Comparison of ENCODE assay signal across 30 cellular contexts in the genomic region with DNA sequence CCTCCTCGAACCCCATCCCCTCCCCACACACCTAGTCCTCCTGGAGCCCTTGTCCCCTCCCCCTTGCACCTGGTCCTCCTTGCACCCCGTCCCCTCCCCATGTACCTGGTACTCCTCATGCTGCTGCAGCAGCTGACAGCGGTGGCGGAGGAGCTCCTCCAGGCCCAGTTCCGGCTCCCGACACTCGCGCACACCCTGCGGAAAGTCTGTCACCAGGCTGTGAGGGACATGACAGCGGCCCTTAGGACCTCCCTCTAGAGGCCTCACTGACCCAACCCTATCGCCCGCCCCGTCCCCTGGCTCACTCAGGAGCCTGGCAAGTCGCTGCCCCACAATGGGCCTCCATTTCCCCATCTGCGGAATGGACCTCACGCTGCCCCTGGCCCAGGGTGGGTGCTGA. TPM values are rescaled to one million over a fixed set of nuclear protein-coding genes. Genes with fewer than 3 reads are reported as not detected.
"Had no signal": no experiment of that assay in that cellular context is flagged by ENCODE, and none has a peak within 500 bp of the region (broad histone marks: within the 10 kb centered on the region; RNA-seq: fewer than 3 reads in every experiment).

No MANE protein-coding gene starts in this region.

- H3K4me3 ChIP-seq: ascending aorta, breast epithelium, cardiac muscle cell, coronary artery, dorsolateral prefrontal cortex, esophagus muscularis mucosa, gastroesophageal sphincter had no signal

- DNase-seq: activated CD4-positive, alpha-beta memory T cell treated with anti-CD3 and anti-CD28 coated beads, Interleukin-2, amount 10 ng/mL, durations not matched to agents 7 days and 5 days; activated CD4-positive, alpha-beta T cell treated with anti-CD3 and anti-CD28 coated beads for 36 hours; activated CD4-positive, alpha-beta T cell treated with anti-CD3 and anti-CD28 coated beads, Interleukin-2, amount 10 ng/mL, durations not matched to agents 24 days and 14 days; activated CD4-positive, alpha-beta T cell treated with anti-CD3 and anti-CD28 coated beads, Interleukin-2, amount 50 U/mL, for 4 hours; activated CD4-positive, CD25-positive, alpha-beta regulatory T cell; activated CD4-positive, CD25-positive, alpha-beta regulatory T cell treated with anti-CD3 and anti-CD28 coated beads, Interleukin-2, amount 50 U/mL, for 72 hours; activated CD8-positive, alpha-beta memory T cell treated with anti-CD3 and anti-CD28 coated beads, Interleukin-2, amount 50 U/mL, for 48 hours; activated gamma-delta T cell; activated naive CD4-positive, alpha-beta T cell; activated naive CD4-positive, alpha-beta T cell treated with anti-CD3 and anti-CD28 coated beads, Interleukin-2, amount 10 ng/mL, durations not matched to agents 7 days and 5 days; activated naive CD8-positive, alpha-beta T cell treated with anti-CD3 and anti-CD28 coated beads, Interleukin-2, amount 10 ng/mL, durations not matched to agents 7 days and 5 days; activated T-cell treated with anti-CD3 and anti-CD28 coated beads for 4 hours; activated T-cell treated with anti-CD3 and anti-CD28 coated beads, Interleukin-2, amount 50 U/mL, for 24 hours; activated T-cell treated with anti-CD3 and anti-CD28 coated beads, Interleukin-2, amount 50 U/mL, for 72 hours; central memory CD4-positive, alpha-beta T cell; cerebellar nuclear complex; dorsolateral prefrontal cortex; effector memory CD4-positive, alpha-beta T cell; endodermal cell; foreskin melanocyte; T-helper 2 cell had no signal

- H3K4me3 Mint-ChIP-seq: activated CD4-positive, alpha-beta memory T cell treated with anti-CD3 and anti-CD28 coated beads, Interleukin-2, amount 10 ng/mL, durations not matched to agents 7 days and 5 days; activated CD4-positive, alpha-beta T cell treated with anti-CD3 and anti-CD28 coated beads for 36 hours; activated CD4-positive, alpha-beta T cell treated with anti-CD3 and anti-CD28 coated beads, Interleukin-2, amount 10 ng/mL, durations not matched to agents 24 days and 14 days; activated naive CD4-positive, alpha-beta T cell treated with anti-CD3 and anti-CD28 coated beads, Interleukin-2, amount 10 ng/mL, durations not matched to agents 7 days and 5 days; activated naive CD8-positive, alpha-beta T cell treated with anti-CD3 and anti-CD28 coated beads, Interleukin-2, amount 10 ng/mL, durations not matched to agents 7 days and 5 days; activated T-cell treated with anti-CD3 and anti-CD28 coated beads, Interleukin-2, amount 50 U/mL, for 24 hours; activated T-cell treated with anti-CD3 and anti-CD28 coated beads, Interleukin-2, amount 50 U/mL, for 72 hours; brain; dendritic cell treated with granulocyte-macrophage colony-stimulating factor and Interleukin-4, amounts not matched to agents 40 ng/mL and 50 ng/mL, for 4 days; endodermal cell had no signal

- H3K27ac Mint-ChIP-seq: activated CD4-positive, alpha-beta memory T cell treated with anti-CD3 and anti-CD28 coated beads, Interleukin-2, amount 10 ng/mL, durations not matched to agents 7 days and 5 days; activated CD4-positive, alpha-beta T cell treated with anti-CD3 and anti-CD28 coated beads for 36 hours; activated CD4-positive, alpha-beta T cell treated with anti-CD3 and anti-CD28 coated beads, Interleukin-2, amount 10 ng/mL, durations not matched to agents 24 days and 14 days; activated naive CD4-positive, alpha-beta T cell treated with anti-CD3 and anti-CD28 coated beads, Interleukin-2, amount 10 ng/mL, durations not matched to agents 7 days and 5 days; activated naive CD4-positive, alpha-beta T cell treated with anti-CD3 and anti-CD28 coated beads, Interleukin-2, amount 50 U/mL, for 72 hours; activated naive CD8-positive, alpha-beta T cell treated with anti-CD3 and anti-CD28 coated beads, Interleukin-2, amount 10 ng/mL, durations not matched to agents 7 days and 5 days; activated T-cell treated with anti-CD3 and anti-CD28 coated beads, Interleukin-2, amount 50 U/mL, for 24 hours; activated T-cell treated with anti-CD3 and anti-CD28 coated beads, Interleukin-2, amount 50 U/mL, for 72 hours; brain; dendritic cell treated with granulocyte-macrophage colony-stimulating factor and Interleukin-4, amounts not matched to agents 40 ng/mL and 50 ng/mL, for 4 days; endodermal cell had no signal

- H3K27me3 Mint-ChIP-seq: activated CD4-positive, alpha-beta memory T cell treated with anti-CD3 and anti-CD28 coated beads, Interleukin-2, amount 10 ng/mL, durations not matched to agents 7 days and 5 days; activated CD4-positive, alpha-beta T cell treated with anti-CD3 and anti-CD28 coated beads for 36 hours; activated CD4-positive, alpha-beta T cell treated with anti-CD3 and anti-CD28 coated beads, Interleukin-2, amount 10 ng/mL, durations not matched to agents 24 days and 14 days; activated naive CD4-positive, alpha-beta T cell treated with anti-CD3 and anti-CD28 coated beads, Interleukin-2, amount 10 ng/mL, durations not matched to agents 7 days and 5 days; activated naive CD8-positive, alpha-beta T cell treated with anti-CD3 and anti-CD28 coated beads, Interleukin-2, amount 10 ng/mL, durations not matched to agents 7 days and 5 days; activated T-cell treated with anti-CD3 and anti-CD28 coated beads, Interleukin-2, amount 50 U/mL, for 24 hours; brain; dendritic cell treated with granulocyte-macrophage colony-stimulating factor and Interleukin-4, amounts not matched to agents 40 ng/mL and 50 ng/mL, for 4 days had no signal

- H3K27ac ChIP-seq: ascending aorta, breast epithelium, cardiac muscle cell, coronary artery, dorsolateral prefrontal cortex, esophagus muscularis mucosa, gastroesophageal sphincter had no signal

- H3K4me1 ChIP-seq: ascending aorta, gastroesophageal sphincter had no signal

- H3K9me3 ChIP-seq: ascending aorta, breast epithelium, esophagus muscularis mucosa, gastroesophageal sphincter had no signal

- H3K27me3 ChIP-seq: ascending aorta, breast epithelium, cardiac muscle cell, dorsolateral prefrontal cortex, esophagus muscularis mucosa, gastroesophageal sphincter had no signal

- ATAC-seq: activated CD4-positive, alpha-beta T cell treated with anti-CD3 and anti-CD28 coated beads for 36 hours; activated naive CD4-positive, alpha-beta T cell treated with anti-CD3 and anti-CD28 coated beads, Interleukin-2, amount 50 U/mL, for 72 hours; activated T-cell treated with anti-CD3 and anti-CD28 coated beads, Interleukin-2, amount 50 U/mL, for 72 hours; gastroesophageal sphincter had no signal

- H3K36me3 ChIP-seq: breast epithelium, cardiac muscle cell had no signal

RNA-seq across cellular contexts. Expression of a gene that starts 36.6 kb away (rescaled TPM):
- total RNA-seq: ascending aorta had no signal

RNA-seq across cellular contexts. Expression of a gene that starts 55.9 kb away (rescaled TPM):
- total RNA-seq: activated CD4-positive, alpha-beta memory T cell treated with anti-CD3 and anti-CD28 coated beads, Interleukin-2, amount 10 ng/mL, durations not matched to agents 7 days and 5 days; activated CD4-positive, alpha-beta T cell treated with anti-CD3 and anti-CD28 coated beads for 36 hours; activated CD4-positive, alpha-beta T cell treated with anti-CD3 and anti-CD28 coated beads, Interleukin-2, amount 10 ng/mL, durations not matched to agents 24 days and 14 days; activated naive CD8-positive, alpha-beta T cell treated with anti-CD3 and anti-CD28 coated beads, Interleukin-2, amount 10 ng/mL, durations not matched to agents 7 days and 5 days; activated T-cell treated with anti-CD3 and anti-CD28 coated beads, Interleukin-2, amount 50 U/mL, for 72 hours; endodermal cell had no signal
